In genomic region chr1:53343831-53344668, GRCh38 we compare ENCODE assay signal across 15 cellular contexts. TPM values are rescaled to one million over a fixed set of nuclear protein-coding genes. Genes with fewer than 3 reads are reported as not detected.
DNase-seq lines count a peak whose midpoint lies in the region; ATAC-seq and TF ChIP-seq lines count a peak whose summit lies in the region.
"Had no signal": no experiment of that assay in that cellular context is flagged by ENCODE, and none has a peak within 500 bp of the region (broad histone marks: within the 10 kb centered on the region; RNA-seq: fewer than 3 reads in every experiment).

No MANE protein-coding gene starts in this region.

- no peaks in the 10 kb centered on the region for H3K79me2 ChIP-seq in osteoblast (ENCODE audit: insufficient read depth, low read length)

- DNase-seq in EH (ENCODE audit: low read depth) (peak; percentile 73), NCI-H1417 treated with DMSO at 0.1 percent for 48 hours (lab: John Stamatoyannopoulos, UW) (peak; percentile 31), choroid plexus epithelial cell (ENCODE audit: low read depth) (peak; percentile 25), osteoblast (ENCODE audit: insufficient read length, low spot score, missing footprints) (peak; percentile 75), uterus (no peak), activated gamma-delta T cell treated with Interleukin-2 at 50 U/mL for 16 hours (no peak)
- no peak for DNase-seq in activated naive CD4-positive, alpha-beta T cell treated with anti-CD3 and anti-CD28 coated beads, Interleukin-2, amount 50 U/mL, for 16 hours
- DNase-seq: activated CD4-positive, alpha-beta T cell treated with anti-CD3 and anti-CD28 coated beads for 4 hours; dermis blood vessel endothelial cell; GOT3; stimulated activated CD4-positive, alpha-beta T cell treated with anti-CD3 and anti-CD28 coated beads, Interleukin-4, amount 100 ng/mL, for 4 hours; stimulated activated naive CD4-positive, alpha-beta T cell treated with Interleukin-2 at 50 U/mL for 16 hours had no signal

- H3K4me3 ChIP-seq in choroid plexus epithelial cell (ENCODE audit: low read depth, low read length) (no peak overlapping the region), osteoblast (ENCODE audit: insufficient read depth, low read length) (no peak overlapping the region), uterus (no peak overlapping the region)
- H3K4me3 ChIP-seq: BLaER1 had no signal

- no peak for TF ChIP-seq CTCF in choroid plexus epithelial cell (conservative IDR thresholded peaks at IDR 0.05; ENCODE audit: low read depth, low read length)
- no peak for TF ChIP-seq CTCF in osteoblast (IDR thresholded peaks at IDR 0.05; ENCODE audit: extremely low read depth, low read depth, low read length)
- TF ChIP-seq CTCF in uterus (IDR thresholded peaks at IDR 0.05), result no peak

- no peak overlapping the region for H3K4me2 ChIP-seq in osteoblast (ENCODE audit: insufficient read depth, low read length)
- H3K4me2 ChIP-seq: BLaER1 had no signal

- TF ChIP-seq POLR2A in uterus (IDR thresholded peaks at IDR 0.05), result no peak

- H3K4me1 ChIP-seq in osteoblast (ENCODE audit: insufficient read depth, low read length) (no peaks in the 10 kb centered on the region), uterus (no peaks in the 10 kb centered on the region)

- ATAC-seq in GM21528 (IDR thresholded peaks at IDR 0.05; ENCODE audit: low FRiP score, unreplicated experiment), result no peak
- ATAC-seq: activated naive CD4-positive, alpha-beta T cell treated with anti-CD3 and anti-CD28 coated beads, Interleukin-2, amount 50 U/mL, for 72 hours had no signal

- H3K36me3 ChIP-seq in osteoblast (ENCODE audit: insufficient read depth, low read length), result no peaks in the 10 kb centered on the region
- no peaks in the 10 kb centered on the region for H3K36me3 ChIP-seq in uterus
- H3K36me3 ChIP-seq: BLaER1 had no signal

- H3K9me3 ChIP-seq in osteoblast (ENCODE audit: low read depth, low read length) (no peaks in the 10 kb centered on the region), uterus (no peaks in the 10 kb centered on the region)
- H3K9me3 ChIP-seq: BLaER1 had no signal

- no peak overlapping the region for H3K27ac ChIP-seq in osteoblast (ENCODE audit: low read depth, low read length)
- no peak overlapping the region for H3K27ac ChIP-seq in uterus
- H3K27ac ChIP-seq: BLaER1 had no signal

- H2AFZ ChIP-seq in osteoblast (ENCODE audit: low read length), result no peak overlapping the region

- no peaks in the 10 kb centered on the region for H4K20me1 ChIP-seq in osteoblast (ENCODE audit: insufficient read depth, low read length)
- H4K20me1 ChIP-seq: BLaER1 had no signal

- intact Hi-C loops in uterus (cut with DNase I; ENCODE audit: low total_unique reads), result no loop called here

- H3K27me3 ChIP-seq in osteoblast (ENCODE audit: insufficient read depth, low read length) (peaks cover 3% of the 10 kb centered on the region), uterus (no peaks in the 10 kb centered on the region)
- H3K27me3 ChIP-seq: BLaER1 had no signal

RNA-seq across cellular contexts. Expression of gene LRP8, which starts 16.2 kb away (rescaled TPM):
- total RNA-seq in osteoblast (8.3 and 11.2 TPM in 2 replicates), uterus (10 to 100 TPM in 1 of 4 donors, 1 to 10 TPM in 3; 1.5 to 15.3 (median 8.5) TPM)

Comparison
In these comparisons a context has a peak if more than half of its experiments do, and no peak if none do; other contexts are left out.
1. DNase-seq: peak in EH (single experiment), NCI-H1417 treated with DMSO at 0.1 percent for 48 hours (single experiment), choroid plexus epithelial cell (single experiment) and osteoblast (single experiment); none in uterus (0 of 2), activated naive CD4-positive, alpha-beta T cell treated with anti-CD3 and anti-CD28 coated beads, Interleukin-2, amount 50 U/mL, for 16 hours (single experiment) and activated gamma-delta T cell treated with Interleukin-2 at 50 U/mL for 16 hours (single experiment).